In genomic region chr14:101101456-101102056, GRCh38 we compare ENCODE assay signal across 17 cellular contexts.
DNase-seq lines count a peak whose midpoint lies in the region; ATAC-seq lines count a peak whose summit lies in the region.
"Had no signal": no experiment of that assay in that cellular context is flagged by ENCODE, and none has a peak within 500 bp of the region (broad histone marks: within the 10 kb centered on the region; RNA-seq: fewer than 3 reads in every experiment).

No MANE protein-coding gene starts in this region.

- no peaks in the 10 kb centered on the region for H3K4me1 Mint-ChIP-seq in stimulated activated naive B cell treated with anti-CD40 and anti-IgM and Interleukin-4, amounts not matched to agents 10 μg/mL and 1 μg/mL and 100 μg/mL, for 72 hours
- H3K4me1 Mint-ChIP-seq: brain had no signal

- H3K27ac Mint-ChIP-seq in stimulated activated naive B cell treated with anti-CD40 and anti-IgM and Interleukin-4, amounts not matched to agents 10 μg/mL and 1 μg/mL and 100 μg/mL, for 72 hours, result no peak overlapping the region
- H3K27ac Mint-ChIP-seq: brain had no signal

- DNase-seq in D341Med (ENCODE audit: low spot score) (peak; percentile 12), HK-2 (ENCODE audit: unreplicated experiment) (peak; percentile 14), astrocyte of the hippocampus (ENCODE audit: low read depth, low spot score) (peak; percentile 48), kidney glomerular epithelial cell (lab: John Stamatoyannopoulos, UW) (peak; percentile 63), SKM-1 treated with dmso at 0.1 percent for 144 hours (lab: John Stamatoyannopoulos, UW; ENCODE audit: unreplicated experiment) (no peak)
- no peak for DNase-seq in stimulated activated naive B cell treated with anti-CD40 and anti-IgM and Interleukin-4, amounts not matched to agents 10 μg/mL and 1 μg/mL and 100 μg/mL, for 72 hours
- no peak for DNase-seq in activated naive CD4-positive, alpha-beta T cell treated with anti-CD3 and anti-CD28 coated beads, Interleukin-2, amount 50 U/mL, for 16 hours
- no peak for DNase-seq in activated CD4-positive, alpha-beta T cell treated with anti-CD3 and anti-CD28 coated beads for 1 hour
- DNase-seq: activated CD4-positive, alpha-beta T cell treated with anti-CD3 and anti-CD28 coated beads, Interleukin-2, amount 50 U/mL, for 1 hour; BE2C; DMS153; H7; NCI-H1092 treated with DMSO at 0.1 percent for 48 hours; psoas muscle; T-helper 2 cell had no signal

- H3K27me3 Mint-ChIP-seq in stimulated activated naive B cell treated with anti-CD40 and anti-IgM and Interleukin-4, amounts not matched to agents 10 μg/mL and 1 μg/mL and 100 μg/mL, for 72 hours, result peaks cover 12 to 16% of the 10 kb centered on the region in 2 donors

- no peak overlapping the region for H3K4me3 Mint-ChIP-seq in stimulated activated naive B cell treated with anti-CD40 and anti-IgM and Interleukin-4, amounts not matched to agents 10 μg/mL and 1 μg/mL and 100 μg/mL, for 72 hours
- H3K4me3 Mint-ChIP-seq: brain had no signal

- no peak for ATAC-seq in stimulated activated naive B cell treated with anti-CD40 and anti-IgM and Interleukin-4, amounts not matched to agents 10 μg/mL and 1 μg/mL and 100 μg/mL, for 72 hours (replicated peaks)
- ATAC-seq: psoas muscle, Right ventricle myocardium inferior had no signal

- H3K36me3 Mint-ChIP-seq in stimulated activated naive B cell treated with anti-CD40 and anti-IgM and Interleukin-4, amounts not matched to agents 10 μg/mL and 1 μg/mL and 100 μg/mL, for 72 hours, result peaks cover 0 to 2% of the 10 kb centered on the region in 2 donors
- H3K36me3 Mint-ChIP-seq: brain had no signal

- H3K9me3 Mint-ChIP-seq in stimulated activated naive B cell treated with anti-CD40 and anti-IgM and Interleukin-4, amounts not matched to agents 10 μg/mL and 1 μg/mL and 100 μg/mL, for 72 hours, result peaks cover 9% of the 10 kb centered on the region in 2 donors

Comparison
In these comparisons a context has a peak if more than half of its experiments do, and no peak if none do; other contexts are left out.
1. DNase-seq: peak in D341Med (single experiment), HK-2 (single experiment), astrocyte of the hippocampus (single experiment) and kidney glomerular epithelial cell (single experiment); none in stimulated activated naive B cell treated with anti-CD40 and anti-IgM and Interleukin-4, amounts not matched to agents 10 μg/mL and 1 μg/mL and 100 μg/mL, for 72 hours (single experiment), activated naive CD4-positive, alpha-beta T cell treated with anti-CD3 and anti-CD28 coated beads, Interleukin-2, amount 50 U/mL, for 16 hours (single experiment), activated CD4-positive, alpha-beta T cell treated with anti-CD3 and anti-CD28 coated beads for 1 hour (single experiment) and SKM-1 treated with dmso at 0.1 percent for 144 hours (single experiment).